Comparison of ENCODE assay signal across 20 cellular contexts in the genomic region with DNA sequence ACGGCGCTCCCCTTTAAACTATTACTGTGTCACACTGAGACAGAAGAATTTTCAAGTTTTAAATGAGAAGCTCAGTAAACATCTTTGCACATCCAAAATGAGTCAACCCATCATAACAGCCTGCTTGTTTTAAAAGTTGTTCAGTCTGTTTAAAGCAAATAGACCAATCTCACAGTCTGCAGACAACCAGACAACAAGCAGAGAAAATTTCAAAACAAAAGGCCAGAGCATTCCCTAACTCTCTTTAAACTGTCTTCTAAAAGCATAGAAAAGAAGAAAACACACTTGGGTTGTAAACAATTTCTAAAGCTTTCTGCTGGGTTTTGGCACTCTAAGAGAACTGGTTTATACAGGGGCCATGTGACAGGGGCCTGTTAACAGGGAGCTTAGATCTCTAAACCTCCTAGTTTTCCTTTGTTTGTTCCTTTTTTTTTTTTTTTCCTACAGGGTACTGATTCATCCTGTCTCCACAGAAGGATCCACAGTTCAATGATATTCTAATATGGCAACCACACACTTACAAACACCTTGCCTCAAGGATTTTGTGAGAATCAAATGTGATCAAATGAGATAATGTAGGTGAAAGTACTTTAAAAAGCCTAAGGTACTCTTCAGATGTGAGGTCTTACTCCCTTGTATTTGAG.
DNase-seq lines count a peak whose midpoint lies in the region; ATAC-seq, FAIRE-seq and TF ChIP-seq lines count a peak whose summit lies in the region.
"Had no signal": no experiment of that assay in that cellular context is flagged by ENCODE, and none has a peak within 500 bp of the region (broad histone marks: within the 10 kb centered on the region; RNA-seq: fewer than 3 reads in every experiment).

No MANE protein-coding gene starts in this region.

- H3F3A ChIP-seq in GM23248 (ENCODE audit: insufficient read depth): peaks cover 32% of the 10 kb centered on the region; the same call in 1 of the 2 replicates

- in situ Hi-C loops in GM23248 (cut with MboI) (loop anchor here (25.0 kb wide), 1 partner anchor 517 kb away; no protein-coding TSS in a partner anchor), KBM-7 (cut with MboI; ENCODE audit: low pct_unique_long_range_greater_than_20kb, low sequenced_read_pairs) (no loop called here)

- H3K4me3 ChIP-seq in GM23248: no peak overlapping the region
- no peak overlapping the region for H3K4me3 ChIP-seq in skeletal muscle satellite cell (ENCODE audit: low read length)
- no peak overlapping the region for H3K4me3 ChIP-seq in kidney (ENCODE audit: low read length in 2 of 2)
- H3K4me3 ChIP-seq: esophagus squamous epithelium, GM12878 had no signal

- H3K36me3 Mint-ChIP-seq in glutamatergic neuron (ENCODE audit: unreplicated experiment): no peaks in the 10 kb centered on the region

- TF ChIP-seq CTCF in VCaP (conservative IDR thresholded peaks at IDR 0.05) (no peak), glutamatergic neuron (IDR thresholded peaks at IDR 0.05; ENCODE audit: partially characterized antibody, unreplicated experiment) (no peak), kidney (IDR thresholded peaks at IDR 0.05; ENCODE audit: borderline replicate concordance, extremely low read depth, insufficient read depth) (no peak)

- WGBS in GM23248 (ENCODE audit: low coverage in 1 of 2, low lambda C conversion rate in 2 of 2, missing lambda C conversion rate in 2 of 2), 2 experiments: 86 to 89% methylated on average over 2 of the region's 2 CpGs

- DNase-seq in GM23248 (peak; percentile 47), glutamatergic neuron (no peak), kidney (no peak), NAMALWA (ENCODE audit: low spot score) (no peak), KBM-7 (no peak)
- DNase-seq: activated CD4-positive, alpha-beta T cell treated with anti-CD3 and anti-CD28 coated beads for 4 hours; activated CD8-positive, alpha-beta memory T cell treated with anti-CD3 and anti-CD28 coated beads, Interleukin-2, amount 50 U/mL, for 48 hours; Caco-2; esophagus squamous epithelium; mammary epithelial cell; NCI-H2029 treated with DMSO at 0.1 percent for 48 hours; NCI-H526; right cardiac atrium; T-helper 9 cell had no signal

- no peaks in the 10 kb centered on the region for H3K79me2 ChIP-seq in GM23248 (ENCODE audit: insufficient read depth)

- H3K9me3 ChIP-seq in GM23248 (ENCODE audit: low read depth) (no peaks in the 10 kb centered on the region), skeletal muscle satellite cell (replicated peaks; ENCODE audit: low read length) (no peaks in the 10 kb centered on the region), kidney (ENCODE audit: control insufficient read depth in 1 of 2, low read length in 2 of 2) (no peaks in the 10 kb centered on the region)
- H3K9me3 ChIP-seq: Caco-2, esophagus squamous epithelium had no signal

- peak overlapping the region; percentile 55 for H2AFZ ChIP-seq in GM23248

- H3K4me2 ChIP-seq in GM23248 (ENCODE audit: unreplicated experiment) (peak overlapping the region; percentile 31), skeletal muscle satellite cell (ENCODE audit: low read length) (no peak overlapping the region)

- no peak overlapping the region for H3K4me3 Mint-ChIP-seq in glutamatergic neuron (ENCODE audit: unreplicated experiment)
- H3K4me3 Mint-ChIP-seq: dendritic cell treated with granulocyte-macrophage colony-stimulating factor and Interleukin-4, amounts not matched to agents 40 ng/mL and 50 ng/mL, for 4 days had no signal

- H3K9ac ChIP-seq in GM23248 (peak overlapping the region; percentile 21; the same call in 1 of the 2 replicates), skeletal muscle satellite cell (ENCODE audit: low read depth, low read length) (peak overlapping the region; percentile 34), kidney (ENCODE audit: low read length in 2 of 2) (no peak overlapping the region)

- FAIRE-seq in kidney (lab: Jason Lieb, UNC): no peak
- FAIRE-seq: G401.6, GM12878 had no signal

- peaks cover 41% of the 10 kb centered on the region for H3K4me1 ChIP-seq in GM23248 (ENCODE audit: insufficient read depth)
- peaks cover 42% of the 10 kb centered on the region for H3K4me1 ChIP-seq in skeletal muscle satellite cell (ENCODE audit: control insufficient read depth, insufficient read depth, low read length)
- H3K4me1 ChIP-seq in kidney (ENCODE audit: control insufficient read depth in 1 of 2, insufficient read depth in 1 of 2, low read depth in 1 of 2, low read length in 2 of 2): peaks cover 0 to 3% of the 10 kb centered on the region in 2 donors

- H3K4me1 Mint-ChIP-seq in glutamatergic neuron (ENCODE audit: low read depth, unreplicated experiment): peaks cover 33% of the 10 kb centered on the region

- peak overlapping the region; percentile 50 for H3K27ac Mint-ChIP-seq in glutamatergic neuron (ENCODE audit: unreplicated experiment)
- H3K27ac Mint-ChIP-seq: dendritic cell treated with granulocyte-macrophage colony-stimulating factor and Interleukin-4, amounts not matched to agents 40 ng/mL and 50 ng/mL, for 4 days had no signal

- H3K27me3 Mint-ChIP-seq in glutamatergic neuron (ENCODE audit: unreplicated experiment): peaks cover 4% of the 10 kb centered on the region

- H3K27me3 ChIP-seq in GM23248 (replicated peaks; ENCODE audit: insufficient read depth): no peaks in the 10 kb centered on the region
- H3K27me3 ChIP-seq in skeletal muscle satellite cell (ENCODE audit: control insufficient read depth, insufficient read depth, low read length): no peaks in the 10 kb centered on the region
- H3K27me3 ChIP-seq: esophagus squamous epithelium had no signal

- no peak for ATAC-seq in GM18502 (IDR thresholded peaks at IDR 0.05; ENCODE audit: poor library complexity, unreplicated experiment)
- ATAC-seq: GM12878, right cardiac atrium had no signal

- H3K9me3 Mint-ChIP-seq in glutamatergic neuron (ENCODE audit: unreplicated experiment): peaks cover 7% of the 10 kb centered on the region
- H3K9me3 Mint-ChIP-seq: dendritic cell treated with granulocyte-macrophage colony-stimulating factor and Interleukin-4, amounts not matched to agents 40 ng/mL and 50 ng/mL, for 4 days had no signal

- H3K36me3 ChIP-seq in GM23248 (ENCODE audit: low read depth) (no peaks in the 10 kb centered on the region), skeletal muscle satellite cell (ENCODE audit: insufficient read depth, low read length) (no peaks in the 10 kb centered on the region), kidney (ENCODE audit: control insufficient read depth in 1 of 2, insufficient read depth in 2 of 2, low read length in 2 of 2) (no peaks in the 10 kb centered on the region)
- H3K36me3 ChIP-seq: esophagus squamous epithelium had no signal

- H3K27ac ChIP-seq in GM23248 (peak overlapping the region; percentile 47), VCaP (peak overlapping the region; percentile 97), kidney (ENCODE audit: low read depth in 2 of 2, low read length in 2 of 2) (no peak overlapping the region)

- no peaks in the 10 kb centered on the region for H4K20me1 ChIP-seq in GM23248 (ENCODE audit: insufficient read depth)

- intact Hi-C loops in kidney (cut with DNase I): loop anchor here (5.0 to 10.0 kb wide), 2 partner anchors 242 to 520 kb away; no protein-coding TSS in a partner anchor

- H3K9me2 ChIP-seq in GM23248 (ENCODE audit: insufficient read depth): no peaks in the 10 kb centered on the region

Comparison
In these comparisons a context has a peak if more than half of its experiments do, and no peak if none do; other contexts are left out.
1. H3K27ac ChIP-seq: peak in GM23248 (single experiment) and VCaP (single experiment); none in kidney (0 of 2).
2. H3K9ac ChIP-seq: peak in GM23248 (single experiment) and skeletal muscle satellite cell (single experiment); none in kidney (0 of 2).